Comparison of ENCODE assay signal across 8 cellular contexts in genomic region chr15:28106294-28107110, GRCh38. TPM values are rescaled to one million over a fixed set of nuclear protein-coding genes. Genes with fewer than 3 reads are reported as not detected.
DNase-seq lines count a peak whose midpoint lies in the region; ATAC-seq and TF ChIP-seq lines count a peak whose summit lies in the region.

No MANE protein-coding gene starts in this region.

- peaks cover 2% of the 10 kb centered on the region for H3K36me3 Mint-ChIP-seq in natural killer cell treated with Interleukin-12 subunit alpha and Interleukin-12 subunit beta and Interleukin-15 and Interleukin-18, amount 100 ng/mL, for 72 hours

- H3K27ac Mint-ChIP-seq in natural killer cell treated with Interleukin-12 subunit alpha and Interleukin-12 subunit beta and Interleukin-15 and Interleukin-18, amount 100 ng/mL, for 72 hours: no peak overlapping the region

- peak overlapping the region; percentile 72 for H3K4me3 Mint-ChIP-seq in natural killer cell treated with Interleukin-12 subunit alpha and Interleukin-12 subunit beta and Interleukin-15 and Interleukin-18, amount 100 ng/mL, for 72 hours

- H3K4me3 ChIP-seq in WI38 (ENCODE audit: low read depth, low read length) (peak overlapping the region; percentile 57), esophagus squamous epithelium (peak overlapping the region; percentile 49 to 76 (median 55))

- H3K4me1 Mint-ChIP-seq in natural killer cell treated with Interleukin-12 subunit alpha and Interleukin-12 subunit beta and Interleukin-15 and Interleukin-18, amount 100 ng/mL, for 72 hours (ENCODE audit: low read depth in 2 of 2): peaks cover 20 to 30% of the 10 kb centered on the region in 2 donors

- no peak for TF ChIP-seq CTCF in WI38 (IDR thresholded peaks at IDR 0.05; ENCODE audit: low read depth, low read length)
- TF ChIP-seq CTCF in esophagus squamous epithelium (IDR thresholded peaks at IDR 0.05): no peak

- H3K9me3 ChIP-seq in esophagus squamous epithelium: no peaks in the 10 kb centered on the region

- peak overlapping the region in 3 of 4 donors; percentile 9 to 15 (median 12) for H3K27ac ChIP-seq in esophagus squamous epithelium

- DNase-seq in ELR (ENCODE audit: low read depth) (peak; percentile 13), esophagus squamous epithelium (lab: John Stamatoyannopoulos, UW) (no peak), SW480 (ENCODE audit: low spot score) (no peak)
- no peak for DNase-seq in natural killer cell treated with Interleukin-12 subunit alpha and Interleukin-12 subunit beta and Interleukin-15 and Interleukin-18, amount 100 ng/mL, for 72 hours (ENCODE audit: low spot score)

- H3K27me3 ChIP-seq in esophagus squamous epithelium: peaks cover 0 to 21% (median 0%) of the 10 kb centered on the region in 4 donors

- peak; percentile 39 to 51 for ATAC-seq in natural killer cell treated with Interleukin-12 subunit alpha and Interleukin-12 subunit beta and Interleukin-15 and Interleukin-18, amount 100 ng/mL, for 72 hours
- ATAC-seq in HG02938 (IDR thresholded peaks at IDR 0.05; ENCODE audit: unreplicated experiment) (no peak), GM21717 (IDR thresholded peaks at IDR 0.05; ENCODE audit: unreplicated experiment) (no peak), HG03354 (IDR thresholded peaks at IDR 0.05; ENCODE audit: poor library complexity, severe bottlenecking, unreplicated experiment) (no peak)

- no peak for TF ChIP-seq POLR2A in esophagus squamous epithelium (IDR thresholded peaks at IDR 0.05)

- peaks cover 13 to 27% of the 10 kb centered on the region in 2 donors for H3K27me3 Mint-ChIP-seq in natural killer cell treated with Interleukin-12 subunit alpha and Interleukin-12 subunit beta and Interleukin-15 and Interleukin-18, amount 100 ng/mL, for 72 hours

- peaks cover 11 to 28% (median 14%) of the 10 kb centered on the region in 3 donors for H3K4me1 ChIP-seq in esophagus squamous epithelium

- peaks cover 0 to 10% (median 0%) of the 10 kb centered on the region in 3 donors for H3K36me3 ChIP-seq in esophagus squamous epithelium

- intact Hi-C loops in esophagus squamous epithelium (cut with DNase I): no loop called here

- H3K9me3 Mint-ChIP-seq in natural killer cell treated with Interleukin-12 subunit alpha and Interleukin-12 subunit beta and Interleukin-15 and Interleukin-18, amount 100 ng/mL, for 72 hours: no peaks in the 10 kb centered on the region

- WGBS in esophagus squamous epithelium, 2 donors: 8 to 10% methylated on average over 3 to 26 of the region's 81 CpGs

RNA-seq across cellular contexts. Expression of gene OCA2, which starts 7.4 kb away (rescaled TPM):
- total RNA-seq in esophagus squamous epithelium: 1 to 10 TPM; 1.7 to 5.5 (median 4.6) TPM
- not detected for total RNA-seq in natural killer cell treated with Interleukin-12 subunit alpha and Interleukin-12 subunit beta and Interleukin-15 and Interleukin-18, amount 100 ng/mL, for 72 hours

Comparison
In these comparisons a context has a peak if more than half of its experiments do, and no peak if none do; other contexts are left out.
1. ATAC-seq: peak in natural killer cell treated with Interleukin-12 subunit alpha and Interleukin-12 subunit beta and Interleukin-15 and Interleukin-18, amount 100 ng/mL, for 72 hours (2 of 2); none in HG02938 (single experiment), GM21717 (single experiment) and HG03354 (single experiment).